In the genomic region with DNA sequence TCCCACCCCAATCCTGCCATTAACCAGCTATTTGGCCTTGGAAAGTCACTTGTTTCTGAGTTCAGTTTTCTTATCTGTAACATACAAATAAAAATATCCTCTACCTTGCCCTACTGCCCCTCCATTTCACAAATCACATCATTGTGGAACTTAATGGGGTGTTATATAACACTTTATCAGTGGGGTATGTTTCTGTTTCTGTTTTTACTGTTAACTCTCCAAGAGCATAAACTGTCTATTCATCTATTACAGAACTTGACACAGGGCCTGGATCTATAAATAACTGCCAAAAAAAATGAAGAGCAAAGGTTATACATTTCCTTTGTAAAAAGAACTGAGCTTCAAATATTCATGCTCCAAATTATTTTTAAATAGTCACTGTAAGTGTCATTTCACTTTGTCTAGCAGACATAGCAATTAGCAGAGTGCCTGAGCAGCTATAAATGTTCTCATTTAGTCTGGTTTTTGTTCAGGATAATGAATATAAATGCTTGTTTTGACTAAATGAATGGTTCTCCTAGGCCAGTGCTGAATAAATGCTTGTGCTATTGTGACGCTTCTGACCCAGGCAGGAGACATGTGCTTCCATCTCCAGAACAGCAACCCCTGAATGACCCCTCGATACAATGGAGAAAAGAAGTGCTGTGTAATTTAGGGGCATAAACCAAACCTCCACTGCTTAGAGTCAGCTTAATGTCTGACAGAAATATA, we compare ENCODE assay signal across 33 cellular contexts. TPM values are rescaled to one million over a fixed set of nuclear protein-coding genes. Genes with fewer than 3 reads are reported as not detected.
DNase-seq lines count a peak whose midpoint lies in the region; ATAC-seq, FAIRE-seq and TF ChIP-seq lines count a peak whose summit lies in the region.
"Had no signal": no experiment of that assay in that cellular context is flagged by ENCODE, and none has a peak within 500 bp of the region (broad histone marks: within the 10 kb centered on the region; RNA-seq: fewer than 3 reads in every experiment).

No MANE protein-coding gene starts in this region.

- no peak for TF ChIP-seq EP300 in GM12878 (IDR thresholded peaks at IDR 0.05; ENCODE audit: borderline replicate concordance in 1 of 2, control insufficient read depth in 1 of 2, low read depth in 2 of 2, low read length in 2 of 2)
- TF ChIP-seq EP300 in esophagus muscularis mucosa (IDR thresholded peaks at IDR 0.05): no peak

- intact Hi-C loops in GM12878 (cut with micrococcal nuclease; ENCODE audit: unreplicated experiment) (no loop called here), right cardiac atrium (cut with DNase I) (no loop called here), esophagus muscularis mucosa (cut with DNase I) (no loop called here)

- H3K4me3 ChIP-seq in GM12878 (no peak overlapping the region), right cardiac atrium (ENCODE audit: low read length) (no peak overlapping the region), esophagus muscularis mucosa (no peak overlapping the region)
- H3K4me3 ChIP-seq: cardiac muscle cell, HAP-1, mucosa of descending colon had no signal

- H3K36me3 ChIP-seq in GM12878 (ENCODE audit: control insufficient read depth in 2 of 2, insufficient read depth in 2 of 2, low read length in 1 of 2) (no peaks in the 10 kb centered on the region), esophagus muscularis mucosa (no peaks in the 10 kb centered on the region)
- H3K36me3 ChIP-seq: cardiac muscle cell, HAP-1 had no signal

- H3K4me1 ChIP-seq in GM12878 (ENCODE audit: control insufficient read depth, insufficient read depth, low read length): no peaks in the 10 kb centered on the region
- H3K4me1 ChIP-seq in right cardiac atrium (ENCODE audit: control insufficient read depth, insufficient read depth, low read length): peaks cover 4% of the 10 kb centered on the region
- H3K4me1 ChIP-seq in esophagus muscularis mucosa: peaks cover 11 to 22% (median 17%) of the 10 kb centered on the region in 4 donors

- TF ChIP-seq CTCF in GM12878 (IDR thresholded peaks at IDR 0.05 in 2 of 3, conservative IDR thresholded peaks at IDR 0.05 in 1 of 3; ENCODE audit: control insufficient read depth in 2 of 3, extremely low read depth in 1 of 3, insufficient read depth in 1 of 3, low read depth in 3 of 3, low read length in 3 of 3): no peak
- no peak for TF ChIP-seq CTCF in esophagus muscularis mucosa (IDR thresholded peaks at IDR 0.05)

- H3K27me3 ChIP-seq in GM12878 (replicated peaks in 1 of 2; ENCODE audit: control insufficient read depth in 2 of 2, insufficient read depth in 2 of 2, low read length in 1 of 2) (no peaks in the 10 kb centered on the region; a peak in 1 of 4 replicates), right cardiac atrium (ENCODE audit: control insufficient read depth, insufficient read depth) (no peaks in the 10 kb centered on the region), esophagus muscularis mucosa (no peaks in the 10 kb centered on the region)

- POLR2A ChIA-PET in GM12878 (lab: Charles Lee) (no interaction called here), T-cell (lab: Charles Lee) (no interaction called here)

- CTCF ChIA-PET in GM12878 (lab: Yijun Ruan, JAX): interaction anchor here (0.8 to 5.9 kb wide), 6 partner anchors 16 to 131 kb away, joined by 3 to 38 read pairs (median 5); no protein-coding TSS in a partner anchor
- CTCF ChIA-PET in activated naive CD4-positive, alpha-beta T cell treated with anti-CD3 and anti-CD28 coated beads, Interleukin-2, amount 10 ng/mL, durations not matched to agents 7 days and 5 days (lab: Charles Lee): interaction anchor here (1.0 to 1.2 kb wide), 2 partner anchors 17 to 22 kb away, joined by 3 to 5 read pairs; no protein-coding TSS in a partner anchor
- CTCF ChIA-PET in T-cell (lab: Charles Lee): interaction anchor here in 1 of 2 donors (0.5 to 1.9 kb wide), 2 partner anchors 17 to 53 kb away, joined by 3 to 11 read pairs; no protein-coding TSS in a partner anchor

- H3K36me3 Mint-ChIP-seq in activated naive CD4-positive, alpha-beta T cell treated with anti-CD3 and anti-CD28 coated beads, Interleukin-2, amount 10 ng/mL, durations not matched to agents 7 days and 5 days: peaks cover 4% of the 10 kb centered on the region
- H3K36me3 Mint-ChIP-seq in T-cell: peaks cover 5% of the 10 kb centered on the region
- H3K36me3 Mint-ChIP-seq: WTC11 had no signal

- H3K4me2 ChIP-seq in GM12878 (ENCODE audit: control insufficient read depth, insufficient read depth): no peak overlapping the region

- H3K27me3 Mint-ChIP-seq in activated naive CD4-positive, alpha-beta T cell treated with anti-CD3 and anti-CD28 coated beads, Interleukin-2, amount 10 ng/mL, durations not matched to agents 7 days and 5 days: peaks cover 22% of the 10 kb centered on the region
- no peaks in the 10 kb centered on the region for H3K27me3 Mint-ChIP-seq in T-cell

- H3K9me3 ChIP-seq in GM12878 (replicated peaks; ENCODE audit: control insufficient read depth, insufficient read depth, low read length) (no peaks in the 10 kb centered on the region), right cardiac atrium (ENCODE audit: control insufficient read depth, low read length) (no peaks in the 10 kb centered on the region), esophagus muscularis mucosa (no peaks in the 10 kb centered on the region)
- H3K9me3 ChIP-seq: HAP-1, mucosa of descending colon had no signal

- BruUV-seq in GM12878 (replicated peaks; lab: Mats Ljungman, UMichigan): no TSS peak

- H3K4me3 Mint-ChIP-seq in activated naive CD4-positive, alpha-beta T cell treated with anti-CD3 and anti-CD28 coated beads, Interleukin-2, amount 10 ng/mL, durations not matched to agents 7 days and 5 days: no peak overlapping the region
- H3K4me3 Mint-ChIP-seq in T-cell: no peak overlapping the region
- H3K4me3 Mint-ChIP-seq: activated T-helper 1 cell treated with anti-CD3 and anti-CD28 coated beads, Interleukin-12 subunit alpha, Interleukin-12 subunit beta, Interleukin-2, Interleukin-4 antibody, amounts not matched to agents 30 ng/mL and 10 ng/mL and 1 ng/mL, durations not matched to agents 14 hours and 24 hours and 36 hours; CD14-positive monocyte; nephron; WTC11 had no signal

- SMC1A ChIA-PET in GM12878 (lab: Charles Lee; ENCODE audit: uncharacterized antibody, unreplicated experiment): interaction anchor here (1.0 to 1.3 kb wide), 3 partner anchors 17 to 85 kb away, joined by 3 to 5 read pairs (median 4); no protein-coding TSS in a partner anchor

- H3K27ac ChIP-seq in GM12878 (ENCODE audit: control insufficient read depth, insufficient read depth) (no peak overlapping the region), right cardiac atrium (ENCODE audit: low read length) (peak overlapping the region; percentile 72), substantia nigra (ENCODE audit: low read depth, low read length, poor library complexity, severe bottlenecking) (peak overlapping the region; percentile 84), esophagus muscularis mucosa (replicated peaks in 1 of 4) (no peak overlapping the region)
- H3K27ac ChIP-seq: 22Rv1, cardiac muscle cell had no signal

- WGBS in GM12878 (ENCODE audit: insufficient coverage, insufficient replicate concordance, low lambda C conversion rate, missing lambda C conversion rate): 98% methylated on average over 2 of the region's 2 CpGs
- WGBS in right cardiac atrium: 41% methylated on average over 2 of the region's 2 CpGs
- 72% methylated on average over 2 of the region's 2 CpGs for WGBS in esophagus muscularis mucosa

- ATAC-seq in GM12878 (no peak), right cardiac atrium (peak; percentile 34 to 39), T-cell (replicated peaks in 1 of 4) (no peak)
- ATAC-seq: mucosa of descending colon had no signal

- no peak overlapping the region for H3K27ac Mint-ChIP-seq in activated naive CD4-positive, alpha-beta T cell treated with anti-CD3 and anti-CD28 coated beads, Interleukin-2, amount 10 ng/mL, durations not matched to agents 7 days and 5 days
- H3K27ac Mint-ChIP-seq in T-cell: no peak overlapping the region
- H3K27ac Mint-ChIP-seq: activated T-helper 1 cell treated with anti-CD3 and anti-CD28 coated beads, Interleukin-12 subunit alpha, Interleukin-12 subunit beta, Interleukin-2, Interleukin-4 antibody, amounts not matched to agents 30 ng/mL and 10 ng/mL and 1 ng/mL, durations not matched to agents 14 hours and 24 hours and 36 hours; nephron; WTC11 had no signal

- no peaks in the 10 kb centered on the region for H3K79me2 ChIP-seq in GM12878 (ENCODE audit: control insufficient read depth, insufficient read depth, low read length)

- RAD21 ChIA-PET in GM12878 (lab: Charles Lee; ENCODE audit: unreplicated experiment): interaction anchor here (1.1 to 2.8 kb wide), 2 partner anchors 17 to 22 kb away, joined by 4 to 8 read pairs; no protein-coding TSS in a partner anchor

- no peak for FAIRE-seq in GM12878 (lab: Jason Lieb, UNC)
- FAIRE-seq: endometrium, islet of Langerhans had no signal

- in situ Hi-C loops in GM12878 (cut with MboI): no loop called here

- H3K4me1 Mint-ChIP-seq in activated naive CD4-positive, alpha-beta T cell treated with anti-CD3 and anti-CD28 coated beads, Interleukin-2, amount 10 ng/mL, durations not matched to agents 7 days and 5 days: peaks cover 8% of the 10 kb centered on the region
- peaks cover 13 to 15% (median 14%) of the 10 kb centered on the region in 3 donors for H3K4me1 Mint-ChIP-seq in T-cell

- H3K9me3 Mint-ChIP-seq in activated naive CD4-positive, alpha-beta T cell treated with anti-CD3 and anti-CD28 coated beads, Interleukin-2, amount 10 ng/mL, durations not matched to agents 7 days and 5 days: no peaks in the 10 kb centered on the region
- H3K9me3 Mint-ChIP-seq in T-cell: no peaks in the 10 kb centered on the region
- H3K9me3 Mint-ChIP-seq: activated T-helper 1 cell treated with anti-CD3 and anti-CD28 coated beads, Interleukin-12 subunit alpha, Interleukin-12 subunit beta, Interleukin-2, Interleukin-4 antibody, amounts not matched to agents 30 ng/mL and 10 ng/mL and 1 ng/mL, durations not matched to agents 14 hours and 24 hours and 36 hours; CD14-positive monocyte; nephron; WTC11 had no signal

- H3K9ac ChIP-seq in GM12878 (ENCODE audit: control insufficient read depth, insufficient read depth, low read length): no peak overlapping the region

- H2AFZ ChIP-seq in GM12878 (ENCODE audit: control insufficient read depth, low read depth, low read length): no peak overlapping the region

- no peaks in the 10 kb centered on the region for H4K20me1 ChIP-seq in GM12878 (ENCODE audit: control insufficient read depth, insufficient read depth)

- DNase-seq in NCI-H748 (lab: John Stamatoyannopoulos, UW; ENCODE audit: unreplicated experiment): peak; percentile 9
- no peak for DNase-seq in NCI-H748 treated with DMSO at 0.1 percent for 48 hours (lab: John Stamatoyannopoulos, UW)
- no peak for DNase-seq in GM12878 (ENCODE audit: low read depth, low spot score)
- no peak for DNase-seq in right cardiac atrium
- DNase-seq in substantia nigra (lab: John Stamatoyannopoulos, UW): peak in 11 of 49 donors; percentile 4 to 69 (median 21)
- no peak for DNase-seq in esophagus muscularis mucosa (ENCODE audit: extremely low spot score)
- DNase-seq in activated naive CD4-positive, alpha-beta T cell treated with anti-CD3 and anti-CD28 coated beads, Interleukin-2, amount 10 ng/mL, durations not matched to agents 7 days and 5 days: no peak
- DNase-seq in T-cell: no peak
- DNase-seq: activated CD4-positive, alpha-beta T cell treated with anti-CD3 and anti-CD28 coated beads, Interleukin-2, amount 50 U/mL, for 1 hour; activated naive CD4-positive, alpha-beta T cell treated with anti-CD3 and anti-CD28 coated beads, Interleukin-2, amount 50 U/mL, for 16 hours; aorta; dermis blood vessel endothelial cell; mucosa of descending colon; NCI-H1105; NCI-H2029 treated with DMSO at 0.1 percent for 48 hours; NCI-H226; retina; stimulated activated CD4-positive, alpha-beta T cell treated with anti-CD3 and anti-CD28 coated beads, Interleukin-2, amount 100 ng/mL, for 48 hours; SW 1271 had no signal

- TF ChIP-seq RAD21 in GM12878 (IDR thresholded peaks at IDR 0.05; ENCODE audit: insufficient read depth, low read depth, low read length): no peak

- TF ChIP-seq POLR2A in GM12878 (IDR thresholded peaks at IDR 0.05; ENCODE audit: low read depth, low read length) (no peak), esophagus muscularis mucosa (IDR thresholded peaks at IDR 0.05; ENCODE audit: low read depth) (no peak)

RNA-seq across cellular contexts. Expression of a gene that starts 7.4 kb away (rescaled TPM):
- 8.0 and 8.5 TPM in 2 replicates for total RNA-seq in GM12878 (2013; cell fraction: nucleolus; rRNA removed)
- 4.6 and 6.0 TPM in 2 replicates for total RNA-seq in GM12878 (2014; rRNA removed)
- 4.4 and 4.5 TPM in 2 replicates for total RNA-seq in GM12878 (2014; rRNA removed; fragmentation: Illumina TruSeq; extraction: Trizol)
- total RNA-seq in GM12878 (2021): 4.1 and 4.4 TPM in 2 replicates
- polyA plus RNA-seq in GM12878 (2011; ENCODE audit: low read depth): 1.6 TPM
- polyA plus RNA-seq in GM12878 (2011; rRNA removed): 4.6 and 5.1 TPM in 2 replicates
- 3.2 and 3.4 TPM in 2 replicates for polyA plus RNA-seq in GM12878 (2011; cell fraction: cytosol; rRNA removed)
- polyA plus RNA-seq in GM12878 (2011; cell fraction: nucleus; rRNA removed): 2.8 and 3.0 TPM in 2 replicates
- 2.2 and 2.4 TPM in 2 replicates for polyA plus RNA-seq in GM12878 (2012)
- 5.6 and 6.1 TPM in 2 replicates for polyA plus RNA-seq in GM12878 (2014; fragmentation: Illumina TruSeq; extraction: Trizol)
- 1 to 10 TPM; 2.6 to 3.7 TPM for polyA plus RNA-seq in GM12878 (2014; fragmentation: Nextera tagmentation; extraction: Ambion mirVana)
- 4.2 and 4.6 TPM in 2 replicates for polyA plus RNA-seq in GM12878 (2014; rRNA removed)
- 1 to 10 TPM; 5.6 to 6.1 TPM for polyA plus RNA-seq in GM12878 (2016; fragmentation: Nextera tagmentation; extraction: Ambion mirVana)
- polyA minus RNA-seq in GM12878 (2011; rRNA and poly(A)+ RNA removed): 2.9 and 3.4 TPM in 2 replicates
- 1.4 and 1.5 TPM in 2 replicates for polyA minus RNA-seq in GM12878 (2011; cell fraction: cytosol; rRNA and poly(A)+ RNA removed)
- polyA minus RNA-seq in GM12878 (2011; cell fraction: nucleus; rRNA and poly(A)+ RNA removed): 2.7 and 4.5 TPM in 2 replicates
- 1 to 10 TPM; 4.0 to 4.6 (median 4.3) TPM for total RNA-seq in right cardiac atrium
- 2.7 TPM for polyA plus RNA-seq in right cardiac atrium
- 1 to 10 TPM; 2.8 to 4.9 (median 4.6) TPM for total RNA-seq in esophagus muscularis mucosa
- total RNA-seq in T-cell: 1 to 10 TPM; 3.2 to 9.7 (median 8.4) TPM

RNA-seq across cellular contexts. Expression of a gene that starts 45.6 kb away (rescaled TPM):
- not detected in 2 replicates for total RNA-seq in GM12878 (2013; cell fraction: nucleolus; rRNA removed)
- total RNA-seq in GM12878 (2014; rRNA removed): 0.06 and 0.22 TPM in 2 replicates
- not detected in 2 replicates for total RNA-seq in GM12878 (2014; rRNA removed; fragmentation: Illumina TruSeq; extraction: Trizol)
- total RNA-seq in GM12878 (2021): not detected in 2 replicates
- 0.10 TPM for polyA plus RNA-seq in GM12878 (2011; ENCODE audit: low read depth)
- 0.09 and 0.11 TPM in 2 replicates for polyA plus RNA-seq in GM12878 (2011; rRNA removed)
- 0.06 and 0.08 TPM in 2 replicates for polyA plus RNA-seq in GM12878 (2011; cell fraction: cytosol; rRNA removed)
- polyA plus RNA-seq in GM12878 (2011; cell fraction: nucleus; rRNA removed): 0.09 and 0.28 TPM in 2 replicates
- 0.17 and 0.30 TPM in 2 replicates for polyA plus RNA-seq in GM12878 (2012)
- 0.04 and 0.27 TPM in 2 replicates for polyA plus RNA-seq in GM12878 (2014; fragmentation: Illumina TruSeq; extraction: Trizol)
- under 1 TPM; 0.07 to 0.29 TPM for polyA plus RNA-seq in GM12878 (2014; fragmentation: Nextera tagmentation; extraction: Ambion mirVana)
- polyA plus RNA-seq in GM12878 (2014; rRNA removed): 0.01 TPM in 1 of 2 replicates, not detected in the other
- under 1 TPM; 0.12 to 0.20 TPM for polyA plus RNA-seq in GM12878 (2016; fragmentation: Nextera tagmentation; extraction: Ambion mirVana)
- polyA minus RNA-seq in GM12878 (2011; rRNA and poly(A)+ RNA removed): 0.10 TPM in 1 of 2 replicates, not detected in the other
- polyA minus RNA-seq in GM12878 (2011; cell fraction: cytosol; rRNA and poly(A)+ RNA removed): not detected in 2 replicates
- 0.12 TPM in 1 of 2 replicates, not detected in the other for polyA minus RNA-seq in GM12878 (2011; cell fraction: nucleus; rRNA and poly(A)+ RNA removed)
- total RNA-seq in right cardiac atrium: under 1 TPM; 0.11 to 0.31 (median 0.20) TPM
- 0.14 TPM for polyA plus RNA-seq in right cardiac atrium
- under 1 TPM in 1 of 4 donors, not detected in 3; 0.06 TPM for total RNA-seq in esophagus muscularis mucosa
- total RNA-seq in T-cell: under 1 TPM in 1 of 5 donors, not detected in 4; 0.22 TPM
- total RNA-seq: activated T-helper 1 cell treated with anti-CD3 and anti-CD28 coated beads, Interleukin-12 subunit alpha, Interleukin-12 subunit beta, Interleukin-2, Interleukin-4 antibody, amounts not matched to agents 30 ng/mL and 10 ng/mL and 1 ng/mL, durations not matched to agents 14 hours and 24 hours and 36 hours; dermis blood vessel endothelial cell; HT-29; lower leg skin; M059J; osteocyte; subcutaneous adipose tissue had no signal
- polyA plus RNA-seq: CD14-positive monocyte had no signal

RNA-seq across cellular contexts. Expression of a gene that starts 57.0 kb away (rescaled TPM):
- not detected in 2 replicates for total RNA-seq in GM12878 (2013; cell fraction: nucleolus; rRNA removed)
- total RNA-seq in GM12878 (2014; rRNA removed) (not detected in 2 replicates), GM12878 (2014; rRNA removed; fragmentation: Illumina TruSeq; extraction: Trizol) (not detected in 2 replicates), GM12878 (2021) (not detected in 2 replicates), right cardiac atrium (not detected), esophagus muscularis mucosa (not detected), T-cell (not detected)
- polyA plus RNA-seq in GM12878 (2011; ENCODE audit: low read depth): not detected
- polyA plus RNA-seq in GM12878 (2011; rRNA removed) (not detected in 2 replicates), GM12878 (2014; fragmentation: Illumina TruSeq; extraction: Trizol) (not detected in 2 replicates), GM12878 (2014; fragmentation: Nextera tagmentation; extraction: Ambion mirVana) (not detected), GM12878 (2014; rRNA removed) (not detected in 2 replicates), GM12878 (2016; fragmentation: Nextera tagmentation; extraction: Ambion mirVana) (under 1 TPM in 1 of 2 experiments, not detected in 1; 0.12 TPM), right cardiac atrium (not detected)
- polyA plus RNA-seq in GM12878 (2011; cell fraction: cytosol; rRNA removed): not detected in 2 replicates
- not detected in 2 replicates for polyA plus RNA-seq in GM12878 (2011; cell fraction: nucleus; rRNA removed)
- polyA plus RNA-seq in GM12878 (2012): not detected in 2 replicates
- polyA minus RNA-seq in GM12878 (2011; rRNA and poly(A)+ RNA removed): not detected in 2 replicates
- polyA minus RNA-seq in GM12878 (2011; cell fraction: cytosol; rRNA and poly(A)+ RNA removed): not detected in 2 replicates
- polyA minus RNA-seq in GM12878 (2011; cell fraction: nucleus; rRNA and poly(A)+ RNA removed): not detected in 2 replicates
- total RNA-seq: activated T-helper 1 cell treated with anti-CD3 and anti-CD28 coated beads, Interleukin-12 subunit alpha, Interleukin-12 subunit beta, Interleukin-2, Interleukin-4 antibody, amounts not matched to agents 30 ng/mL and 10 ng/mL and 1 ng/mL, durations not matched to agents 14 hours and 24 hours and 36 hours; aorta; dermis blood vessel endothelial cell; HT-29; M059J; osteocyte; subcutaneous adipose tissue had no signal
- polyA plus RNA-seq: aorta, CD14-positive monocyte had no signal

Comparison
In these comparisons a context has a peak if more than half of its experiments do, and no peak if none do; other contexts are left out.
1. ATAC-seq: peak in right cardiac atrium (2 of 2); none in GM12878 (single experiment) and T-cell (0 of 4).
2. H3K27ac ChIP-seq: peak in right cardiac atrium (single experiment) and substantia nigra (single experiment); none in GM12878 (single experiment) and esophagus muscularis mucosa (0 of 4).